ENCODE assay signal across 33 cellular contexts in genomic region chr11:11389238-11389637, GRCh38. TPM values are rescaled to one million over a fixed set of nuclear protein-coding genes. Genes with fewer than 3 reads are reported as not detected.
DNase-seq lines count a peak whose midpoint lies in the region; ATAC-seq, FAIRE-seq and TF ChIP-seq lines count a peak whose summit lies in the region.
"Had no signal": no experiment of that assay in that cellular context is flagged by ENCODE, and none has a peak within 500 bp of the region (broad histone marks: within the 10 kb centered on the region; RNA-seq: fewer than 3 reads in every experiment).

No MANE protein-coding gene starts in this region.

- no peak for FAIRE-seq in RCC 7860 (lab: Jason Lieb, UNC)
- FAIRE-seq: frontal cortex, GM12878, kidney had no signal

- TF ChIP-seq POLR2A in adrenal gland (IDR thresholded peaks at IDR 0.05) = no peak

- H3K27me3 ChIP-seq in adrenal gland = no peaks in the 10 kb centered on the region
- H3K27me3 ChIP-seq: ascending aorta, esophagus squamous epithelium, right atrium auricular region, SJCRH30, uterus had no signal

- 54 to 74% (median 65%) methylated on average over 4 of the region's 4 CpGs for WGBS in adrenal gland, 4 donors

- DNase-seq in left ventricle myocardium superior (no peak), left cardiac atrium (no peak), adrenal gland (peak; percentile 44 to 75 (median 67)), kidney tubule cell (ENCODE audit: low spot score) (peak; percentile 68), SK-N-DZ (ENCODE audit: low spot score) (no peak), RCC 7860 (ENCODE audit: low spot score) (no peak)
- DNase-seq: activated CD4-positive, alpha-beta T cell treated with anti-CD3 and anti-CD28 coated beads for 4 hours; AML-193; CD4-positive, alpha-beta memory T cell; central memory CD4-positive, alpha-beta T cell; EL; esophagus squamous epithelium; H9; KG1; kidney; mammary epithelial cell; NCI-H1417 treated with DMSO at 0.1 percent for 48 hours; NCI-H2081 treated with DMSO at 0.1 percent for 48 hours; NCI-H226; NCI-H526 treated with DMSO at 0.1 percent for 48 hours; SJCRH30; stimulated activated CD4-positive, alpha-beta T cell treated with anti-CD3 and anti-CD28 coated beads, Interleukin-1b, Interleukin-23, amount 100 ng/mL, for 48 hours; T1000; uterus; WERI-Rb-1 had no signal

- H3K9me3 ChIP-seq in adrenal gland (replicated peaks in 1 of 3) = no peaks in the 10 kb centered on the region
- H3K9me3 ChIP-seq: ascending aorta, esophagus squamous epithelium, right atrium auricular region, SJCRH30, uterus had no signal

- no peak overlapping the region for H3K27ac ChIP-seq in adrenal gland
- H3K27ac ChIP-seq: ascending aorta, esophagus squamous epithelium, right atrium auricular region, SJCRH30, uterus, WERI-Rb-1 had no signal

- no peak for TF ChIP-seq CTCF in adrenal gland (IDR thresholded peaks at IDR 0.05)

- H3K4me1 ChIP-seq in adrenal gland (replicated peaks in 1 of 2) = no peaks in the 10 kb centered on the region
- H3K4me1 ChIP-seq: uterus had no signal

- no peaks in the 10 kb centered on the region for H3K36me3 ChIP-seq in adrenal gland (replicated peaks in 1 of 2)
- H3K36me3 ChIP-seq: ascending aorta, esophagus squamous epithelium, right atrium auricular region, SJCRH30, uterus, WERI-Rb-1 had no signal

- ATAC-seq in left ventricle myocardium superior (peak; percentile 23), left cardiac atrium (no peak), GM18519 (IDR thresholded peaks at IDR 0.05; ENCODE audit: low FRiP score, unreplicated experiment) (no peak), GM19452 (IDR thresholded peaks at IDR 0.05; ENCODE audit: unreplicated experiment) (no peak)
- ATAC-seq: activated naive CD4-positive, alpha-beta T cell treated with anti-CD3 and anti-CD28 coated beads, Interleukin-2, amount 50 U/mL, for 72 hours; activated T-helper 17 cell treated with anti-CD3 and anti-CD28 coated beads, Interleukin-2, amount 50 U/mL, for 72 hours; GM12878 had no signal

- H3K4me3 ChIP-seq in adrenal gland = no peak overlapping the region
- H3K4me3 ChIP-seq: ascending aorta, esophagus squamous epithelium, GM12878, right atrium auricular region, SJCRH30, uterus had no signal

- intact Hi-C loops in left ventricle myocardium superior (cut with micrococcal nuclease) (no loop called here), left cardiac atrium (cut with DNase I) (no loop called here), adrenal gland (cut with DNase I) (loop anchor here in 1 of 2 donors (10.0 kb wide), 1 partner anchor 396 kb away; no protein-coding TSS in a partner anchor)

RNA-seq across cellular contexts. Expression of gene CSNK2A3, which starts 36.2 kb away (rescaled TPM):
- total RNA-seq in left ventricle myocardium superior = 1.1 TPM
- total RNA-seq in left cardiac atrium = 1 to 10 TPM in 1 of 2 donors, under 1 TPM in 1; 0.97 to 1.7 TPM
- 1 to 10 TPM in 3 of 8 donors, under 1 TPM in 4, not detected in 1; 0.46 to 1.4 (median 0.54) TPM for total RNA-seq in adrenal gland
- 1 to 10 TPM in 1 of 3 donors, under 1 TPM in 2; 0.07 to 2.4 (median 0.40) TPM for polyA plus RNA-seq in adrenal gland
- polyA plus RNA-seq in SK-N-DZ (2014; cell fraction: cytosol; rRNA removed) = 2.3 and 3.5 TPM in 2 replicates
- 0.17 and 0.20 TPM in 2 replicates for polyA plus RNA-seq in SK-N-DZ (2014; cell fraction: nucleus; rRNA removed)

Comparison
In these comparisons a context has a peak if more than half of its experiments do, and no peak if none do; other contexts are left out.
1. DNase-seq: peak in adrenal gland (7 of 7) and kidney tubule cell (single experiment); none in left ventricle myocardium superior (single experiment), left cardiac atrium (single experiment), SK-N-DZ (single experiment) and RCC 7860 (single experiment).